Comparison of ENCODE assay signal across 15 cellular contexts in genomic region chr1:179831852-179832699, GRCh38. TPM values are rescaled to one million over a fixed set of nuclear protein-coding genes. Genes with fewer than 3 reads are reported as not detected.
DNase-seq lines count a peak whose midpoint lies in the region; ATAC-seq and TF ChIP-seq lines count a peak whose summit lies in the region.
"Had no signal": no experiment of that assay in that cellular context is flagged by ENCODE, and none has a peak within 500 bp of the region (broad histone marks: within the 10 kb centered on the region; RNA-seq: fewer than 3 reads in every experiment).

No MANE protein-coding gene starts in this region.

- no peaks in the 10 kb centered on the region for H4K20me1 ChIP-seq in Loucy (ENCODE audit: insufficient read depth, low read length, poor library complexity, severe bottlenecking)

- no peaks in the 10 kb centered on the region for H3K36me3 ChIP-seq in CD8-positive, alpha-beta memory T cell (ENCODE audit: insufficient read depth, low read length)
- no peaks in the 10 kb centered on the region for H3K36me3 ChIP-seq in Loucy (ENCODE audit: insufficient read depth, low read length)
- H3K36me3 ChIP-seq: thoracic aorta had no signal

- peak in 1 of 5 donors; percentile 54 for DNase-seq in CD8-positive, alpha-beta memory T cell
- peak; percentile 12 for DNase-seq in activated naive CD8-positive, alpha-beta T cell treated with anti-CD3 and anti-CD28 coated beads for 36 hours
- DNase-seq in mesenteric fat pad (ENCODE audit: low spot score) (peak; percentile 41), amygdala (lab: John Stamatoyannopoulos, UW) (no peak), NOMO-1 treated with DMSO at 0.1 percent for 48 hours (lab: John Stamatoyannopoulos, UW; ENCODE audit: unreplicated experiment) (no peak)
- no peak for DNase-seq in activated CD8-positive, alpha-beta memory T cell treated with anti-CD3 and anti-CD28 coated beads, Interleukin-2, amount 50 U/mL, for 4 hours
- DNase-seq: activated effector memory CD4-positive, alpha-beta T cell treated with Interleukin-2 at 50 U/mL for 16 hours; heart right ventricle; NCI-H1694 treated with DMSO at 0.1 percent for 48 hours; PC-9; posterior cingulate gyrus had no signal

- peak overlapping the region; percentile 58 for H3K4me2 ChIP-seq in Loucy (ENCODE audit: low read depth, low read length, poor library complexity, severe bottlenecking)
- H3K4me2 ChIP-seq: PC-9 had no signal

- H3F3A ChIP-seq in Loucy (ENCODE audit: low read depth): no peaks in the 10 kb centered on the region

- peaks cover 20% of the 10 kb centered on the region for H3K4me1 ChIP-seq in CD8-positive, alpha-beta memory T cell (ENCODE audit: insufficient read depth, low read length)
- peaks cover 19% of the 10 kb centered on the region for H3K4me1 ChIP-seq in Loucy (ENCODE audit: insufficient read depth, low read length, poor library complexity, severe bottlenecking)
- H3K4me1 ChIP-seq: heart right ventricle had no signal

- no peaks in the 10 kb centered on the region for H3K79me2 ChIP-seq in Loucy (ENCODE audit: insufficient read depth, low read length)

- no peaks in the 10 kb centered on the region for H3K9me3 Mint-ChIP-seq in CD8-positive, alpha-beta memory T cell
- no peaks in the 10 kb centered on the region for H3K9me3 Mint-ChIP-seq in activated naive CD8-positive, alpha-beta T cell treated with anti-CD3 and anti-CD28 coated beads for 36 hours
- H3K9me3 Mint-ChIP-seq: memory B cell had no signal

- no peaks in the 10 kb centered on the region for H3K9me2 ChIP-seq in Loucy (replicated peaks; ENCODE audit: low read depth, low read length)

- no peak overlapping the region for H3K4me3 ChIP-seq in CD8-positive, alpha-beta memory T cell (ENCODE audit: low read length)
- peak overlapping the region; percentile 18 for H3K4me3 ChIP-seq in Loucy (ENCODE audit: low read length, poor library complexity, severe bottlenecking)
- H3K4me3 ChIP-seq: heart right ventricle, PC-9, thoracic aorta had no signal

- peak overlapping the region; percentile 3 for H3K9ac ChIP-seq in Loucy (ENCODE audit: low read depth, low read length, poor library complexity, severe bottlenecking)

- POLR2A ChIA-PET in CD8-positive, alpha-beta memory T cell (lab: Charles Lee): no interaction called here

- peak overlapping the region in 4 of 8 donors; percentile 2 to 43 (median 26) for H3K27ac Mint-ChIP-seq in CD8-positive, alpha-beta memory T cell
- H3K27ac Mint-ChIP-seq in activated naive CD8-positive, alpha-beta T cell treated with anti-CD3 and anti-CD28 coated beads for 36 hours: peak overlapping the region; percentile 50
- H3K27ac Mint-ChIP-seq: memory B cell had no signal

- H2AFZ ChIP-seq in Loucy (ENCODE audit: low read length): peak overlapping the region; percentile 68
- H2AFZ ChIP-seq: PC-9 had no signal

- H3K27me3 ChIP-seq in CD8-positive, alpha-beta memory T cell (ENCODE audit: insufficient read depth, low read length, poor library complexity, severe bottlenecking): no peaks in the 10 kb centered on the region
- H3K27me3 ChIP-seq in Loucy (ENCODE audit: insufficient read depth, low read length, poor library complexity, severe bottlenecking): no peaks in the 10 kb centered on the region
- H3K27me3 ChIP-seq: heart right ventricle had no signal

- ATAC-seq in GM19452 (IDR thresholded peaks at IDR 0.05; ENCODE audit: unreplicated experiment): no peak
- ATAC-seq: heart right ventricle had no signal

- CTCF ChIA-PET in CD8-positive, alpha-beta memory T cell (lab: Charles Lee): interaction anchor here (0.7 to 1.8 kb wide), 3 partner anchors 18 to 29 kb away, joined by 3 to 7 read pairs (median 7); no protein-coding TSS in a partner anchor

- no peak for TF ChIP-seq CTCF in Loucy (conservative IDR thresholded peaks at IDR 0.05; ENCODE audit: low read length)

- H3K36me3 Mint-ChIP-seq in CD8-positive, alpha-beta memory T cell: peaks cover 0 to 2% (median 0%) of the 10 kb centered on the region in 3 donors
- peaks cover 1% of the 10 kb centered on the region for H3K36me3 Mint-ChIP-seq in activated naive CD8-positive, alpha-beta T cell treated with anti-CD3 and anti-CD28 coated beads for 36 hours

- H3K27me3 Mint-ChIP-seq in CD8-positive, alpha-beta memory T cell: peaks cover 2 to 17% of the 10 kb centered on the region in 2 donors
- H3K27me3 Mint-ChIP-seq in activated naive CD8-positive, alpha-beta T cell treated with anti-CD3 and anti-CD28 coated beads for 36 hours: no peaks in the 10 kb centered on the region

- H3K4me3 Mint-ChIP-seq in CD8-positive, alpha-beta memory T cell: peak overlapping the region in 5 of 7 donors; percentile 23 to 63 (median 42)
- H3K4me3 Mint-ChIP-seq in activated naive CD8-positive, alpha-beta T cell treated with anti-CD3 and anti-CD28 coated beads for 36 hours: no peak overlapping the region
- H3K4me3 Mint-ChIP-seq: memory B cell had no signal

- no peak overlapping the region for H3K27ac ChIP-seq in CD8-positive, alpha-beta memory T cell (ENCODE audit: low read depth, low read length)
- H3K27ac ChIP-seq: heart right ventricle, PC-9, thoracic aorta had no signal

- H3K9me3 ChIP-seq in CD8-positive, alpha-beta memory T cell (ENCODE audit: low read length): no peaks in the 10 kb centered on the region
- H3K9me3 ChIP-seq in Loucy (ENCODE audit: insufficient read depth, low read depth, low read length): no peaks in the 10 kb centered on the region
- H3K9me3 ChIP-seq: heart right ventricle, thoracic aorta had no signal

- H3K4me1 Mint-ChIP-seq in CD8-positive, alpha-beta memory T cell: peaks cover 21 to 24% (median 22%) of the 10 kb centered on the region in 3 donors
- H3K4me1 Mint-ChIP-seq in activated naive CD8-positive, alpha-beta T cell treated with anti-CD3 and anti-CD28 coated beads for 36 hours: peaks cover 16% of the 10 kb centered on the region

RNA-seq across cellular contexts. Expression of gene TOR1AIP2, which starts 45.5 kb away (rescaled TPM):
- 10 to 100 TPM; 71.4 to 71.6 TPM for total RNA-seq in CD8-positive, alpha-beta memory T cell
- polyA plus RNA-seq in CD8-positive, alpha-beta memory T cell: 10.1 TPM
- 10 to 100 TPM; 57.1 to 59.0 TPM for total RNA-seq in activated naive CD8-positive, alpha-beta T cell treated with anti-CD3 and anti-CD28 coated beads for 36 hours
- 85.3 TPM for total RNA-seq in mesenteric fat pad

RNA-seq across cellular contexts. Expression of gene TOR1AIP1, which starts 50.0 kb away (rescaled TPM):
- total RNA-seq in CD8-positive, alpha-beta memory T cell: 10 to 100 TPM; 51.0 to 52.6 TPM
- polyA plus RNA-seq in CD8-positive, alpha-beta memory T cell: 79.9 TPM
- 10 to 100 TPM; 54.6 to 56.5 TPM for total RNA-seq in activated naive CD8-positive, alpha-beta T cell treated with anti-CD3 and anti-CD28 coated beads for 36 hours
- 42.6 TPM for total RNA-seq in mesenteric fat pad

Comparison
In these comparisons a context has a peak if more than half of its experiments do, and no peak if none do; other contexts are left out.
1. DNase-seq: peak in activated naive CD8-positive, alpha-beta T cell treated with anti-CD3 and anti-CD28 coated beads for 36 hours (single experiment) and mesenteric fat pad (single experiment); none in amygdala (0 of 56), NOMO-1 treated with DMSO at 0.1 percent for 48 hours (single experiment) and activated CD8-positive, alpha-beta memory T cell treated with anti-CD3 and anti-CD28 coated beads, Interleukin-2, amount 50 U/mL, for 4 hours (single experiment).